Comparison of ENCODE assay signal across 8 cellular contexts in genomic region chr2:68726608-68727367, GRCh38. TPM values are rescaled to one million over a fixed set of nuclear protein-coding genes. Genes with fewer than 3 reads are reported as not detected.
DNase-seq lines count a peak whose midpoint lies in the region; ATAC-seq and TF ChIP-seq lines count a peak whose summit lies in the region.

No MANE protein-coding gene starts in this region.

- H3K9ac ChIP-seq in mammary epithelial cell (ENCODE audit: insufficient read depth, low read length): no peak overlapping the region
- H3K9ac ChIP-seq in colonic mucosa (ENCODE audit: low read depth in 2 of 2, low read length in 2 of 2): no peak overlapping the region

- no peak overlapping the region for H3K4me3 ChIP-seq in mammary epithelial cell (replicated peaks in 1 of 3; ENCODE audit: insufficient read depth in 1 of 3, low read depth in 2 of 3, low read length in 3 of 3)
- no peak overlapping the region for H3K4me3 ChIP-seq in breast epithelium
- no peak overlapping the region for H3K4me3 ChIP-seq in colonic mucosa

- H3K36me3 Mint-ChIP-seq in dendritic cell treated with granulocyte-macrophage colony-stimulating factor and Interleukin-4, amounts not matched to agents 40 ng/mL and 50 ng/mL, for 4 days (ENCODE audit: low read depth): peaks cover 8% of the 10 kb centered on the region
- H3K36me3 Mint-ChIP-seq in chondrocyte (ENCODE audit: low read depth): no peaks in the 10 kb centered on the region

- H4K20me1 ChIP-seq in mammary epithelial cell (ENCODE audit: insufficient read depth, low read length): no peaks in the 10 kb centered on the region

- peak overlapping the region; percentile 11 for H2AFZ ChIP-seq in mammary epithelial cell (ENCODE audit: low read depth, low read length)

- no peaks in the 10 kb centered on the region for H3K27me3 ChIP-seq in mammary epithelial cell (ENCODE audit: insufficient read depth, low read length)
- H3K27me3 ChIP-seq in breast epithelium: no peaks in the 10 kb centered on the region
- H3K27me3 ChIP-seq in colonic mucosa: no peaks in the 10 kb centered on the region

- no peak for TF ChIP-seq POLR2A in breast epithelium (IDR thresholded peaks at IDR 0.05)

- TF ChIP-seq CTCF in mammary epithelial cell (conservative IDR thresholded peaks at IDR 0.05 in 1 of 2, IDR thresholded peaks at IDR 0.05 in 1 of 2; ENCODE audit: extremely low read depth in 1 of 2, insufficient read depth in 1 of 2, low read depth in 1 of 2, low read length in 2 of 2) (no peak), breast epithelium (IDR thresholded peaks at IDR 0.05) (no peak), chondrocyte (IDR thresholded peaks at IDR 0.05) (no peak), colonic mucosa (IDR thresholded peaks at IDR 0.05) (no peak)

- H3K36me3 ChIP-seq in mammary epithelial cell (ENCODE audit: insufficient read depth, low read length) (no peaks in the 10 kb centered on the region), breast epithelium (no peaks in the 10 kb centered on the region), colonic mucosa (no peaks in the 10 kb centered on the region)

- intact Hi-C loops in mammary epithelial cell (cut with micrococcal nuclease) (no loop called here), breast epithelium (cut with DNase I; ENCODE audit: low total_unique reads) (no loop called here), colonic mucosa (cut with DNase I) (no loop called here)
- intact Hi-C loops in dendritic cell treated with granulocyte-macrophage colony-stimulating factor and Interleukin-4, amounts not matched to agents 40 ng/mL and 50 ng/mL, for 4 days (cut with micrococcal nuclease): no loop called here

- CTCF ChIA-PET in mammary epithelial cell (lab: Charles Lee; ENCODE audit: low non-redundant PET): no interaction called here

- DNase-seq in mammary epithelial cell (peak; percentile 34), breast epithelium (ENCODE audit: low spot score in 2 of 2) (no peak), chondrocyte (ENCODE audit: low spot score) (no peak), colonic mucosa (no peak)
- DNase-seq in activated CD4-positive, CD25-positive, alpha-beta regulatory T cell treated with anti-CD3 and anti-CD28 coated beads, Interleukin-2, amount 50 U/mL, for 16 hours (ENCODE audit: low read depth, low spot score): peak; percentile 55
- DNase-seq in stimulated activated CD8-positive, alpha-beta memory T cell treated with anti-CD3 and anti-CD28 coated beads, Interleukin-4, amount 100 ng/mL, for 48 hours: peak; percentile 85

- H3K4me3 Mint-ChIP-seq in dendritic cell treated with granulocyte-macrophage colony-stimulating factor and Interleukin-4, amounts not matched to agents 40 ng/mL and 50 ng/mL, for 4 days: no peak overlapping the region
- no peak overlapping the region for H3K4me3 Mint-ChIP-seq in chondrocyte (ENCODE audit: unreplicated experiment)

- no peaks in the 10 kb centered on the region for H3K9me3 ChIP-seq in mammary epithelial cell (replicated peaks; ENCODE audit: insufficient read depth, low read length)
- H3K9me3 ChIP-seq in breast epithelium: no peaks in the 10 kb centered on the region
- H3K9me3 ChIP-seq in colonic mucosa: no peaks in the 10 kb centered on the region

- H3K9me3 Mint-ChIP-seq in dendritic cell treated with granulocyte-macrophage colony-stimulating factor and Interleukin-4, amounts not matched to agents 40 ng/mL and 50 ng/mL, for 4 days: no peaks in the 10 kb centered on the region
- no peaks in the 10 kb centered on the region for H3K9me3 Mint-ChIP-seq in chondrocyte (ENCODE audit: low read depth)

- in situ Hi-C loops in mammary epithelial cell (cut with MboI; ENCODE audit: low sequenced_read_pairs in 2 of 2): no loop called here

- ATAC-seq in HG03469 (IDR thresholded peaks at IDR 0.05; ENCODE audit: unreplicated experiment): peak; percentile 89

- dilution Hi-C loops in mammary epithelial cell (cut with HindIII; ENCODE audit: low sequenced_read_pairs): loop anchor here (25.0 kb wide), 1 partner anchor 186 kb away; no protein-coding TSS in a partner anchor

- H3K27ac Mint-ChIP-seq in dendritic cell treated with granulocyte-macrophage colony-stimulating factor and Interleukin-4, amounts not matched to agents 40 ng/mL and 50 ng/mL, for 4 days: peak overlapping the region; percentile 78
- H3K27ac Mint-ChIP-seq in chondrocyte (ENCODE audit: unreplicated experiment): no peak overlapping the region

- BruUV-seq in mammary epithelial cell (replicated peaks; lab: Mats Ljungman, UMichigan): no TSS peak

- H3K4me1 Mint-ChIP-seq in dendritic cell treated with granulocyte-macrophage colony-stimulating factor and Interleukin-4, amounts not matched to agents 40 ng/mL and 50 ng/mL, for 4 days (ENCODE audit: low read depth): peaks cover 65% of the 10 kb centered on the region
- H3K4me1 Mint-ChIP-seq in chondrocyte (ENCODE audit: low read depth): peaks cover 1% of the 10 kb centered on the region

- H3K4me2 ChIP-seq in mammary epithelial cell (ENCODE audit: insufficient read depth, low read depth, low read length): peak overlapping the region; percentile 22

- WGBS in mammary epithelial cell (ENCODE audit: low coverage, missing lambda C conversion rate): 34% methylated on average over 11 of the region's 11 CpGs

- H3K27ac ChIP-seq in mammary epithelial cell (ENCODE audit: insufficient read depth, low read depth, low read length) (no peak overlapping the region), breast epithelium (no peak overlapping the region), colonic mucosa (no peak overlapping the region)

- no peaks in the 10 kb centered on the region for H3K79me2 ChIP-seq in mammary epithelial cell (ENCODE audit: insufficient read depth, low read length)

- no peaks in the 10 kb centered on the region for H3K27me3 Mint-ChIP-seq in dendritic cell treated with granulocyte-macrophage colony-stimulating factor and Interleukin-4, amounts not matched to agents 40 ng/mL and 50 ng/mL, for 4 days
- no peaks in the 10 kb centered on the region for H3K27me3 Mint-ChIP-seq in chondrocyte (ENCODE audit: low read depth)

- H3K4me1 ChIP-seq in mammary epithelial cell (ENCODE audit: insufficient read depth, low read length) (peaks cover 24% of the 10 kb centered on the region), breast epithelium (no peaks in the 10 kb centered on the region), colonic mucosa (peaks cover 3% of the 10 kb centered on the region)

RNA-seq across cellular contexts. Expression of gene ARHGAP25, which starts 7.8 kb away (rescaled TPM):
- total RNA-seq in mammary epithelial cell (10 to 100 TPM; 23.3 to 62.3 TPM), breast epithelium (10 to 100 TPM in 1 of 3 donors, 1 to 10 TPM in 2; 7.8 to 10.8 (median 9.5) TPM), chondrocyte (0.31 to 0.50 TPM in 2 of 3 replicates, not detected in the other), colonic mucosa (1 to 10 TPM; 3.6 to 3.7 TPM)
- 44.5 TPM for polyA plus RNA-seq in mammary epithelial cell
- polyA minus RNA-seq in mammary epithelial cell: 69.8 TPM

Comparison
In these comparisons a context has a peak if more than half of its experiments do, and no peak if none do; other contexts are left out.
1. DNase-seq: peak in mammary epithelial cell (single experiment), activated CD4-positive, CD25-positive, alpha-beta regulatory T cell treated with anti-CD3 and anti-CD28 coated beads, Interleukin-2, amount 50 U/mL, for 16 hours (single experiment) and stimulated activated CD8-positive, alpha-beta memory T cell treated with anti-CD3 and anti-CD28 coated beads, Interleukin-4, amount 100 ng/mL, for 48 hours (single experiment); none in breast epithelium (0 of 2), chondrocyte (single experiment) and colonic mucosa (single experiment).